ENCODE assay signal across 13 cellular contexts in the genomic region with DNA sequence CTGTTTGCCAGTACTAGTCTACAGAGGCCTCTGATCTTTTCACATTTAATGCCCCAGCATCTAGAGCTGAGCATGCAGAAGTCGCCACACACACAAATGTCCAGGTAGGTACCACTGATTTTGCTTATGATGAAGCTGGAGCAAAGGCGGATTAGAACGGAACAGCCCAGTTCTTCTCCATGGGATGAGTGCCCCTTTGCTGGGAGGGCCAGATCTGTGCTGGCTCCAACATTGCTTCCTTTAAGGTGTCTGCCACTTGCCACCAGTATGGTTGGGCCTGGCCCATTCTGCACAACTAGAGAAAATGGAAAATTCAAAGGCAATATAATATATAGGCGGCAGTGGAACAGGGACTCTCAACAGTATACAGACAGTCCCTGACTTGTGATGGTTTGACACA. TPM values are rescaled to one million over a fixed set of nuclear protein-coding genes. Genes with fewer than 3 reads are reported as not detected.
DNase-seq lines count a peak whose midpoint lies in the region; ATAC-seq, FAIRE-seq and TF ChIP-seq lines count a peak whose summit lies in the region.
"Had no signal": no experiment of that assay in that cellular context is flagged by ENCODE, and none has a peak within 500 bp of the region (broad histone marks: within the 10 kb centered on the region; RNA-seq: fewer than 3 reads in every experiment).

No MANE protein-coding gene starts in this region.

- no peak overlapping the region for H3K4me3 ChIP-seq in keratinocyte (ENCODE audit: control insufficient read depth in 2 of 3, extremely low read depth in 1 of 3, insufficient read depth in 2 of 3, low read depth in 1 of 3, low read length in 3 of 3)
- H3K4me3 ChIP-seq in subcutaneous abdominal adipose tissue (ENCODE audit: low read depth in 1 of 5, low read length in 5 of 5): peak overlapping the region in 1 of 5 donors; percentile 63

- POLR2A ChIA-PET in T-cell (lab: Charles Lee): interaction anchor here in 1 of 2 donors (1.4 kb wide), 1 partner anchor 8 kb away, joined by 6 read pairs; no protein-coding TSS in a partner anchor

- peak overlapping the region; percentile 92 for H3K4me2 ChIP-seq in keratinocyte (ENCODE audit: control insufficient read depth, extremely low read depth, insufficient read depth, low read depth, low read length)

- H3K36me3 ChIP-seq in keratinocyte (ENCODE audit: control insufficient read depth in 2 of 2, extremely low read depth in 1 of 2, insufficient read depth in 2 of 2, low read length in 2 of 2) (no peaks in the 10 kb centered on the region), subcutaneous abdominal adipose tissue (ENCODE audit: control insufficient read depth in 5 of 5, insufficient read depth in 5 of 5, low read length in 5 of 5) (no peaks in the 10 kb centered on the region)

- peaks cover 45% of the 10 kb centered on the region for H3K4me1 Mint-ChIP-seq in T-helper 2 cell treated with Interferon-gamma antibody and Interleukin-4, amounts not matched to agents 5 μg/mL and 100 μg/mL, for 36 hours (ENCODE audit: low read depth)
- H3K4me1 Mint-ChIP-seq in T-cell: peaks cover 23 to 52% (median 36%) of the 10 kb centered on the region in 3 donors

- no peak for DNase-seq in T-helper 2 cell treated with Interferon-gamma antibody and Interleukin-4, amounts not matched to agents 5 μg/mL and 100 μg/mL, for 36 hours (ENCODE audit: low spot score)
- no peak for DNase-seq in T-helper 2 cell
- DNase-seq in T-cell: no peak
- no peak for DNase-seq in keratinocyte (ENCODE audit: low read depth, low spot score)
- no peak for DNase-seq in activated CD8-positive, alpha-beta memory T cell treated with anti-CD3 and anti-CD28 coated beads, Interleukin-2, amount 50 U/mL, for 48 hours
- DNase-seq: activated naive CD4-positive, alpha-beta T cell; GF-D8; NCI-H1417; NK-92 treated with Interleukin-12 subunit alpha and Interleukin-12 subunit beta, amount 100 ng/mL, for 24 hours had no signal

- no peak for FAIRE-seq in keratinocyte (lab: Jason Lieb, UNC)
- FAIRE-seq: A204.1 had no signal

- peaks cover 9% of the 10 kb centered on the region for H3K79me2 ChIP-seq in keratinocyte (ENCODE audit: control insufficient read depth, insufficient read depth, low read length)

- no peaks in the 10 kb centered on the region for H3K9me1 ChIP-seq in keratinocyte (ENCODE audit: control insufficient read depth, extremely low read depth, insufficient read depth, low read length)

- H3K36me3 Mint-ChIP-seq in T-helper 2 cell treated with Interferon-gamma antibody and Interleukin-4, amounts not matched to agents 5 μg/mL and 100 μg/mL, for 36 hours (ENCODE audit: low read depth): peaks cover 8% of the 10 kb centered on the region
- no peaks in the 10 kb centered on the region for H3K36me3 Mint-ChIP-seq in T-cell

- CTCF ChIA-PET in T-cell (lab: Charles Lee): interaction anchor here in 1 of 2 donors (0.7 to 1.6 kb wide), 4 partner anchors 9 to 13 kb away, joined by 3 to 9 read pairs (median 6); no protein-coding TSS in a partner anchor

- H3K9me3 ChIP-seq in keratinocyte (ENCODE audit: control insufficient read depth, low read depth, low read length) (no peaks in the 10 kb centered on the region), subcutaneous abdominal adipose tissue (ENCODE audit: control insufficient read depth in 5 of 5, low read length in 5 of 5) (no peaks in the 10 kb centered on the region)

- no peaks in the 10 kb centered on the region for H3K9me3 Mint-ChIP-seq in T-helper 2 cell treated with Interferon-gamma antibody and Interleukin-4, amounts not matched to agents 5 μg/mL and 100 μg/mL, for 36 hours
- no peaks in the 10 kb centered on the region for H3K9me3 Mint-ChIP-seq in T-cell

- peak overlapping the region; percentile 82 for H3K4me3 Mint-ChIP-seq in T-helper 2 cell treated with Interferon-gamma antibody and Interleukin-4, amounts not matched to agents 5 μg/mL and 100 μg/mL, for 36 hours
- peak overlapping the region; percentile 78 to 99 (median 80) for H3K4me3 Mint-ChIP-seq in T-cell

- H3K9ac ChIP-seq in keratinocyte (ENCODE audit: control insufficient read depth, extremely low read depth, insufficient read depth, low read length) (peak overlapping the region; percentile 83), subcutaneous abdominal adipose tissue (ENCODE audit: low read length in 5 of 5) (peak overlapping the region in 1 of 5 donors; percentile 31)

- ATAC-seq in T-cell (replicated peaks in 1 of 4): no peak
- ATAC-seq in GM21515 (IDR thresholded peaks at IDR 0.05; ENCODE audit: unreplicated experiment): no peak
- ATAC-seq in activated CD4-positive, CD25-positive, alpha-beta regulatory T cell treated with anti-CD3 and anti-CD28 coated beads, Interleukin-2, amount 50 U/mL, for 24 hours: no peak

- H2AFZ ChIP-seq in keratinocyte (ENCODE audit: control insufficient read depth, low read length): no peak overlapping the region

- H3K27ac ChIP-seq in keratinocyte (ENCODE audit: control insufficient read depth, insufficient read depth, low read length) (peak overlapping the region; percentile 87), subcutaneous abdominal adipose tissue (ENCODE audit: low read depth, low read length) (peak overlapping the region; percentile 74)

- dilution Hi-C loops in keratinocyte (cut with MboI; ENCODE audit: extremely low pct_ligation_motif_present, low sequenced_read_pairs): no loop called here

- H3K27ac Mint-ChIP-seq in T-helper 2 cell treated with Interferon-gamma antibody and Interleukin-4, amounts not matched to agents 5 μg/mL and 100 μg/mL, for 36 hours: no peak overlapping the region
- H3K27ac Mint-ChIP-seq in T-cell: peak overlapping the region; percentile 28 to 81

- no peaks in the 10 kb centered on the region for H3K27me3 Mint-ChIP-seq in T-helper 2 cell treated with Interferon-gamma antibody and Interleukin-4, amounts not matched to agents 5 μg/mL and 100 μg/mL, for 36 hours (ENCODE audit: low read depth)
- H3K27me3 Mint-ChIP-seq in T-cell: no peaks in the 10 kb centered on the region

- H3K4me1 ChIP-seq in keratinocyte (ENCODE audit: control insufficient read depth, extremely low read depth, insufficient read depth, low read length): peaks cover 57% of the 10 kb centered on the region
- peaks cover 33 to 78% (median 68%) of the 10 kb centered on the region in 5 donors for H3K4me1 ChIP-seq in subcutaneous abdominal adipose tissue (ENCODE audit: control insufficient read depth in 5 of 5, insufficient read depth in 5 of 5, low read length in 5 of 5)

- TF ChIP-seq CTCF in keratinocyte (optimal IDR thresholded peaks at IDR 0.05 in 1 of 3, IDR thresholded peaks at IDR 0.05 in 1 of 3, conservative IDR thresholded peaks at IDR 0.05 in 1 of 3; ENCODE audit: extremely low read depth in 1 of 3, insufficient read depth in 2 of 3, low read length in 3 of 3): no peak

- H3K27me3 ChIP-seq in keratinocyte (ENCODE audit: control insufficient read depth, extremely low read depth, insufficient read depth, low read length): no peaks in the 10 kb centered on the region
- H3K27me3 ChIP-seq in subcutaneous abdominal adipose tissue (ENCODE audit: control insufficient read depth in 5 of 5, insufficient read depth in 4 of 5, low read length in 5 of 5): no peaks in the 10 kb centered on the region

- no peaks in the 10 kb centered on the region for H4K20me1 ChIP-seq in keratinocyte (ENCODE audit: control insufficient read depth, extremely low read depth, insufficient read depth, low read length)

RNA-seq across cellular contexts. Expression of gene MNT, which starts 2.2 kb away (rescaled TPM):
- total RNA-seq in T-cell: 10 to 100 TPM; 43.0 to 97.8 (median 58.2) TPM
- polyA plus RNA-seq in keratinocyte: 2.0 to 3.6 TPM (median 2.3 TPM) in 3 replicates
- 12.9 TPM for polyA plus RNA-seq in keratinocyte (2011; ENCODE audit: low read depth)
- 1.3 and 2.4 TPM in 2 replicates for polyA plus RNA-seq in keratinocyte (2011; cell fraction: cytosol; rRNA removed)
- polyA plus RNA-seq in keratinocyte (2011; cell fraction: nucleus; rRNA removed): 12.2 and 20.7 TPM in 2 replicates
- polyA plus RNA-seq in keratinocyte (2012; ENCODE audit: low replicate concordance): 10.4 and 16.5 TPM in 2 replicates
- polyA minus RNA-seq in keratinocyte: 3.8 to 8.5 TPM (median 4.9 TPM) in 3 replicates
- 10.0 TPM for polyA minus RNA-seq in keratinocyte (2011; cell fraction: cytosol; rRNA and poly(A)+ RNA removed)
- 7.6 and 10.6 TPM in 2 replicates for polyA minus RNA-seq in keratinocyte (2011; cell fraction: nucleus; rRNA and poly(A)+ RNA removed)
